In genomic region chr16:56987692-56988091, GRCh38 we compare ENCODE assay signal across 16 cellular contexts. TPM values are rescaled to one million over a fixed set of nuclear protein-coding genes. Genes with fewer than 3 reads are reported as not detected.
DNase-seq lines count a peak whose midpoint lies in the region; ATAC-seq and TF ChIP-seq lines count a peak whose summit lies in the region.
"Had no signal": no experiment of that assay in that cellular context is flagged by ENCODE, and none has a peak within 500 bp of the region (broad histone marks: within the 10 kb centered on the region; RNA-seq: fewer than 3 reads in every experiment).

No MANE protein-coding gene starts in this region.

- DNase-seq in T-helper 2 cell treated with Interferon-gamma antibody and Interleukin-4, amounts not matched to agents 5 μg/mL and 100 μg/mL, for 36 hours (ENCODE audit: low spot score) = no peak
- no peak for DNase-seq in T-helper 2 cell
- peak; percentile 18 for DNase-seq in H7
- no peak for DNase-seq in activated naive CD8-positive, alpha-beta T cell treated with anti-CD3 and anti-CD28 coated beads, Interleukin-2, amount 50 U/mL, for 24 hours
- no peak for DNase-seq in nephron progenitor cell
- no peak for DNase-seq in glomerular visceral epithelial cell (ENCODE audit: extremely low spot score)
- DNase-seq in NCI-H526 treated with DMSO at 0.1 percent for 48 hours (lab: John Stamatoyannopoulos, UW) = no peak
- DNase-seq: 8988T, NCI-H2029 treated with DMSO at 0.1 percent for 48 hours, sigmoid colon had no signal

- no peak overlapping the region for H3K4me3 ChIP-seq in H7 (ENCODE audit: insufficient read depth, low read depth, low read length)
- H3K4me3 ChIP-seq in skin epidermis = no peak overlapping the region

- H3K9me3 Mint-ChIP-seq in T-helper 2 cell treated with Interferon-gamma antibody and Interleukin-4, amounts not matched to agents 5 μg/mL and 100 μg/mL, for 36 hours = no peaks in the 10 kb centered on the region
- H3K9me3 Mint-ChIP-seq in activated naive CD8-positive, alpha-beta T cell treated with anti-CD3 and anti-CD28 coated beads, Interleukin-2, amount 50 U/mL, for 24 hours = no peaks in the 10 kb centered on the region
- no peaks in the 10 kb centered on the region for H3K9me3 Mint-ChIP-seq in nephron progenitor cell

- H3K27me3 Mint-ChIP-seq in T-helper 2 cell treated with Interferon-gamma antibody and Interleukin-4, amounts not matched to agents 5 μg/mL and 100 μg/mL, for 36 hours (ENCODE audit: low read depth) = no peaks in the 10 kb centered on the region
- no peaks in the 10 kb centered on the region for H3K27me3 Mint-ChIP-seq in activated naive CD8-positive, alpha-beta T cell treated with anti-CD3 and anti-CD28 coated beads, Interleukin-2, amount 50 U/mL, for 24 hours
- H3K27me3 Mint-ChIP-seq in nephron progenitor cell (ENCODE audit: low read depth, poor library complexity) = peaks cover 69% of the 10 kb centered on the region

- no peak for TF ChIP-seq CTCF in nephron progenitor cell (IDR thresholded peaks at IDR 0.05)

- peak overlapping the region; percentile 97 for H3K27ac Mint-ChIP-seq in T-helper 2 cell treated with Interferon-gamma antibody and Interleukin-4, amounts not matched to agents 5 μg/mL and 100 μg/mL, for 36 hours
- peak overlapping the region; percentile 99 for H3K27ac Mint-ChIP-seq in activated naive CD8-positive, alpha-beta T cell treated with anti-CD3 and anti-CD28 coated beads, Interleukin-2, amount 50 U/mL, for 24 hours
- no peak overlapping the region for H3K27ac Mint-ChIP-seq in nephron progenitor cell

- ATAC-seq in activated naive CD8-positive, alpha-beta T cell treated with anti-CD3 and anti-CD28 coated beads, Interleukin-2, amount 50 U/mL, for 24 hours = no peak

- H3K36me3 Mint-ChIP-seq in T-helper 2 cell treated with Interferon-gamma antibody and Interleukin-4, amounts not matched to agents 5 μg/mL and 100 μg/mL, for 36 hours (ENCODE audit: low read depth) = peaks cover 60% of the 10 kb centered on the region
- H3K36me3 Mint-ChIP-seq in activated naive CD8-positive, alpha-beta T cell treated with anti-CD3 and anti-CD28 coated beads, Interleukin-2, amount 50 U/mL, for 24 hours (ENCODE audit: low read depth) = peaks cover 47% of the 10 kb centered on the region
- H3K36me3 Mint-ChIP-seq in nephron progenitor cell (ENCODE audit: low read depth) = no peaks in the 10 kb centered on the region

- peaks cover 44% of the 10 kb centered on the region for H3K4me1 Mint-ChIP-seq in T-helper 2 cell treated with Interferon-gamma antibody and Interleukin-4, amounts not matched to agents 5 μg/mL and 100 μg/mL, for 36 hours (ENCODE audit: low read depth)
- H3K4me1 Mint-ChIP-seq in activated naive CD8-positive, alpha-beta T cell treated with anti-CD3 and anti-CD28 coated beads, Interleukin-2, amount 50 U/mL, for 24 hours = peaks cover 74% of the 10 kb centered on the region
- peaks cover 15% of the 10 kb centered on the region for H3K4me1 Mint-ChIP-seq in nephron progenitor cell

- H3K27ac ChIP-seq in skin epidermis = peak overlapping the region in 17 of 21 experiments; percentile 26 to 99 (median 95)
- H3K27ac ChIP-seq: epithelial cell of prostate, VCaP had no signal

- H3K27me3 ChIP-seq in H7 (ENCODE audit: control insufficient read depth, insufficient read depth, low read length) = peaks cover 35% of the 10 kb centered on the region
- H3K27me3 ChIP-seq: heart left ventricle, sigmoid colon had no signal

- H3K4me3 Mint-ChIP-seq in T-helper 2 cell treated with Interferon-gamma antibody and Interleukin-4, amounts not matched to agents 5 μg/mL and 100 μg/mL, for 36 hours = peak overlapping the region; percentile 87
- H3K4me3 Mint-ChIP-seq in activated naive CD8-positive, alpha-beta T cell treated with anti-CD3 and anti-CD28 coated beads, Interleukin-2, amount 50 U/mL, for 24 hours = peak overlapping the region; percentile 98
- no peak overlapping the region for H3K4me3 Mint-ChIP-seq in nephron progenitor cell

- no peaks in the 10 kb centered on the region for H3K36me3 ChIP-seq in H7 (replicated peaks; ENCODE audit: control insufficient read depth, insufficient read depth, low read length)
- H3K36me3 ChIP-seq: sigmoid colon had no signal

RNA-seq across cellular contexts. Expression of gene NLRC5, which starts 1.7 kb away (rescaled TPM):
- total RNA-seq in H7 (2014; rRNA removed; shearing (Covaris generic)) = 0.80 and 0.85 TPM in 2 replicates

RNA-seq across cellular contexts. Expression of gene CETP, which starts 25.9 kb away (rescaled TPM):
- not detected in 2 replicates for total RNA-seq in H7 (2014; rRNA removed; shearing (Covaris generic))
- total RNA-seq: H4, LHCN-M2 had no signal

RNA-seq across cellular contexts. Expression of gene HERPUD1, which starts 55.8 kb away (rescaled TPM):
- total RNA-seq in H7 (2014; rRNA removed; shearing (Covaris generic)) = 27.1 and 30.1 TPM in 2 replicates
